In genomic region chr19:4606921-4607678, GRCh38 we compare ENCODE assay signal across 1 cellular context.
A peak's percentile ranks its signal among the peaks of the same experiment; 100 is the strongest.
TF ChIP-seq lines count a peak whose summit lies in the region.

No MANE protein-coding gene starts in this region.

TF ChIP-seq in HepG2, 621 proteins besides CTCF, POLR2A, EP300 and RAD21 (continued from another document):
- TF ChIP-seq TBX2 (CRISPR knock-in tag; IDR thresholded peaks at IDR 0.05; ENCODE audit: borderline replicate concordance) (peak; percentile 77), ZNF761 (CRISPR knock-in tag; conservative IDR thresholded peaks at IDR 0.05) (no peak), ZNF772 (CRISPR knock-in tag; IDR thresholded peaks at IDR 0.05) (0 out of 2 replicates have a peak, but pooled peaks have one; percentile 26), ZNF775 (CRISPR knock-in tag; IDR thresholded peaks at IDR 0.05; ENCODE audit: borderline replicate concordance) (no peak), ZNF501 (CRISPR knock-in tag; IDR thresholded peaks at IDR 0.05) (peak; percentile 68), PRMT3 (CRISPR knock-in tag; IDR thresholded peaks at IDR 0.05; ENCODE audit: borderline replicate concordance, low read depth) (no peak), REST (IDR thresholded peaks at IDR 0.05; ENCODE audit: borderline replicate concordance in 1 of 2, low read depth in 1 of 2, low read length in 2 of 2) (no peak), MZF1 (CRISPR knock-in tag; IDR thresholded peaks at IDR 0.05; ENCODE audit: borderline replicate concordance) (no peak), ZSCAN25 (CRISPR knock-in tag; IDR thresholded peaks at IDR 0.05) (peak; percentile 59), GATA4 (IDR thresholded peaks at IDR 0.05; ENCODE audit: borderline replicate concordance, low read depth) (no peak), LCORL (IDR thresholded peaks at IDR 0.05) (no peak), LCORL (CRISPR knock-in tag; IDR thresholded peaks at IDR 0.05) (no peak), CHD4 (IDR thresholded peaks at IDR 0.05; ENCODE audit: borderline replicate concordance, low read length) (peak; percentile 87), MAX (IDR thresholded peaks at IDR 0.05) (peak; percentile 56; the same call in 1 of the 2 replicates), SP2 (CRISPR knock-in tag; IDR thresholded peaks at IDR 0.05) (peak; percentile 41; the same call in 1 of the 2 replicates), ELK4 (CRISPR knock-in tag; IDR thresholded peaks at IDR 0.05; ENCODE audit: borderline replicate concordance) (no peak), NFKB2 (CRISPR knock-in tag; IDR thresholded peaks at IDR 0.05; ENCODE audit: borderline replicate concordance) (peak; percentile 44; the same call in 1 of the 2 replicates), HNF1B (CRISPR knock-in tag; IDR thresholded peaks at IDR 0.05) (peak; percentile 70), ZNF740 (CRISPR knock-in tag; IDR thresholded peaks at IDR 0.05) (no peak), MYC (CRISPR knock-in tag; IDR thresholded peaks at IDR 0.05; ENCODE audit: borderline replicate concordance) (peak; percentile 45), NAIF1 (CRISPR knock-in tag; IDR thresholded peaks at IDR 0.05; ENCODE audit: borderline replicate concordance) (no peak), GABPB1 (CRISPR knock-in tag; IDR thresholded peaks at IDR 0.05) (peak; percentile 38; the same call in 1 of the 2 replicates), SMAD9 (CRISPR knock-in tag; IDR thresholded peaks at IDR 0.05) (no peak), ZNF281 (CRISPR knock-in tag; IDR thresholded peaks at IDR 0.05; ENCODE audit: borderline replicate concordance) (no peak), ZNF563 (CRISPR knock-in tag; IDR thresholded peaks at IDR 0.05) (peak; percentile 44; the same call in 1 of the 2 replicates), UBTF (CRISPR knock-in tag; IDR thresholded peaks at IDR 0.05) (peak; percentile 87), GTF2F1 (IDR thresholded peaks at IDR 0.05; ENCODE audit: low read length) (no peak), SMARCC2 (IDR thresholded peaks at IDR 0.05) (no peak), ZNF768 (CRISPR knock-in tag; IDR thresholded peaks at IDR 0.05) (peak; percentile 27; the same call in 1 of the 2 replicates), ZMAT3 (CRISPR knock-in tag; conservative IDR thresholded peaks at IDR 0.05) (no peak), FOXJ3 (CRISPR knock-in tag; IDR thresholded peaks at IDR 0.05; ENCODE audit: borderline replicate concordance) (no peak), SP4 (CRISPR knock-in tag; IDR thresholded peaks at IDR 0.05) (no peak), ZNF317 (CRISPR knock-in tag; IDR thresholded peaks at IDR 0.05) (0 out of 2 replicates have a peak, but pooled peaks have one; percentile 30), ZNF609 (CRISPR knock-in tag; IDR thresholded peaks at IDR 0.05; ENCODE audit: borderline replicate concordance) (no peak; the same call in 1 of the 2 replicates), ZNF280B (CRISPR knock-in tag; IDR thresholded peaks at IDR 0.05; ENCODE audit: borderline replicate concordance) (no peak)
